Comparison of ENCODE assay signal across 1 cellular context in the genomic region with DNA sequence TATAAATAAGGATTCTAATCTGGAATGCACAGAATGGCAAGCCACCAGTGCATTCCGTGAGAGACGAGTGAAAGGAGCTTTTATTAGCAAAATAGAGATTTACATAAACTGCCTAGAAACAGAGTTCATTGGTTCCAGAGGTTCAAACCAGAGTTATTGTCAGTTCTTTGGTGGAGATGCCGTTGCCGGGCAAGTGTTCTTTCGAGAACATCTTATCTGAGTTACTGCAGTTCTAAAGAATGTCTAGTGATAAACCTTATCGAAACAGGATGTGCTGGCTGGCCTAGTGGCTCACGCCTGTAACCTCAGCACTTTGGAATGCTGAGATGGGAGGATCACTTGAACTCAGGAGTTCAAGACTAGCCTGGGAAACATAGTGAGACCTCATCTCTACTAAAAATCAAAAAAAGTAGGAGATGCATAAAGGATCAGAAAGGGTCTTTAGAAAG.
TF ChIP-seq lines count a peak whose summit lies in the region.

No MANE protein-coding gene starts in this region.

TF ChIP-seq in SK-N-SH, 30 proteins besides CTCF, POLR2A, EP300 and RAD21:
- TF ChIP-seq RFX5 (IDR thresholded peaks at IDR 0.05; ENCODE audit: low read length) (peak; percentile 96), RCOR1 (IDR thresholded peaks at IDR 0.05; ENCODE audit: low read length) (no peak), FOSL2 (IDR thresholded peaks at IDR 0.05; ENCODE audit: borderline replicate concordance, low read depth) (peak; percentile 18; the same call in 1 of the 2 replicates), JUND (IDR thresholded peaks at IDR 0.05) (peak; percentile 31; the same call in 1 of the 2 replicates)
